ENCODE assay signal across 16 cellular contexts in genomic region chr17:48718162-48718780, GRCh38. TPM values are rescaled to one million over a fixed set of nuclear protein-coding genes. Genes with fewer than 3 reads are reported as not detected.
DNase-seq lines count a peak whose midpoint lies in the region; ATAC-seq and TF ChIP-seq lines count a peak whose summit lies in the region.
"Had no signal": no experiment of that assay in that cellular context is flagged by ENCODE, and none has a peak within 500 bp of the region (broad histone marks: within the 10 kb centered on the region; RNA-seq: fewer than 3 reads in every experiment).

No MANE protein-coding gene starts in this region.

- no peaks in the 10 kb centered on the region for H3K9me3 Mint-ChIP-seq in activated T-cell treated with anti-CD3 and anti-CD28 coated beads, Interleukin-2, amount 50 U/mL, for 24 hours
- H3K9me3 Mint-ChIP-seq in stimulated activated naive B cell treated with anti-CD40 and anti-IgM and Interleukin-4, amounts not matched to agents 10 μg/mL and 1 μg/mL and 100 μg/mL, for 72 hours: peaks cover 0 to 6% of the 10 kb centered on the region in 2 donors
- peaks cover 0 to 24% (median 15%) of the 10 kb centered on the region in 7 donors for H3K9me3 Mint-ChIP-seq in CD14-positive monocyte
- H3K9me3 Mint-ChIP-seq: central memory CD8-positive, alpha-beta T cell had no signal

- H3K27ac Mint-ChIP-seq in activated T-cell treated with anti-CD3 and anti-CD28 coated beads, Interleukin-2, amount 50 U/mL, for 24 hours: peak overlapping the region; percentile 80
- H3K27ac Mint-ChIP-seq in T-helper 17 cell (peak overlapping the region; percentile 66), CD14-positive monocyte (no peak overlapping the region)
- peak overlapping the region; percentile 92 for H3K27ac Mint-ChIP-seq in stimulated activated naive B cell treated with anti-CD40 and anti-IgM and Interleukin-4, amounts not matched to agents 10 μg/mL and 1 μg/mL and 100 μg/mL, for 72 hours

- intact Hi-C loops in CD14-positive monocyte (cut with micrococcal nuclease): no loop called here

- H3K27me3 Mint-ChIP-seq in activated T-cell treated with anti-CD3 and anti-CD28 coated beads, Interleukin-2, amount 50 U/mL, for 24 hours: peaks cover 93% of the 10 kb centered on the region
- H3K27me3 Mint-ChIP-seq in T-helper 17 cell: peaks cover 72% of the 10 kb centered on the region
- peaks cover 61 to 70% of the 10 kb centered on the region in 2 donors for H3K27me3 Mint-ChIP-seq in stimulated activated naive B cell treated with anti-CD40 and anti-IgM and Interleukin-4, amounts not matched to agents 10 μg/mL and 1 μg/mL and 100 μg/mL, for 72 hours
- peaks cover 85 to 97% (median 95%) of the 10 kb centered on the region in 3 donors for H3K27me3 Mint-ChIP-seq in CD14-positive monocyte (ENCODE audit: low read depth in 3 of 3)

- H3K4me3 Mint-ChIP-seq in activated T-cell treated with anti-CD3 and anti-CD28 coated beads, Interleukin-2, amount 50 U/mL, for 24 hours: peak overlapping the region; percentile 47
- H3K4me3 Mint-ChIP-seq in T-helper 17 cell (peak overlapping the region; percentile 7), CD14-positive monocyte (peak overlapping the region in 1 of 2 donors; percentile 81)
- peak overlapping the region; percentile 57 to 63 for H3K4me3 Mint-ChIP-seq in stimulated activated naive B cell treated with anti-CD40 and anti-IgM and Interleukin-4, amounts not matched to agents 10 μg/mL and 1 μg/mL and 100 μg/mL, for 72 hours

- DNase-seq in activated T-cell treated with anti-CD3 and anti-CD28 coated beads, Interleukin-2, amount 50 U/mL, for 24 hours: peak; percentile 36
- DNase-seq in activated T-cell treated with anti-CD3 and anti-CD28 coated beads, Interleukin-2, amount 50 U/mL, for 1 hour: no peak
- no peak for DNase-seq in T-helper 17 cell
- no peak for DNase-seq in stimulated activated naive B cell treated with anti-CD40 and anti-IgM and Interleukin-4, amounts not matched to agents 10 μg/mL and 1 μg/mL and 100 μg/mL, for 72 hours
- DNase-seq in CD14-positive monocyte (ENCODE audit: low spot score): no peak
- no peak for DNase-seq in HuH-7 (ENCODE audit: low spot score)
- no peak for DNase-seq in pons (ENCODE audit: low spot score)
- DNase-seq: DMS79, esophagus squamous epithelium, NCI-H1417 treated with DMSO at 0.1 percent for 48 hours, NCI-H526 had no signal

- ATAC-seq in T-helper 17 cell: no peak
- no peak for ATAC-seq in stimulated activated naive B cell treated with anti-CD40 and anti-IgM and Interleukin-4, amounts not matched to agents 10 μg/mL and 1 μg/mL and 100 μg/mL, for 72 hours (replicated peaks)
- ATAC-seq: HepG2 had no signal

- peaks cover 22% of the 10 kb centered on the region for H3K4me1 Mint-ChIP-seq in activated T-cell treated with anti-CD3 and anti-CD28 coated beads, Interleukin-2, amount 50 U/mL, for 24 hours (ENCODE audit: low read depth)
- H3K4me1 Mint-ChIP-seq in T-helper 17 cell: peaks cover 9% of the 10 kb centered on the region
- peaks cover 17 to 28% of the 10 kb centered on the region in 2 donors for H3K4me1 Mint-ChIP-seq in stimulated activated naive B cell treated with anti-CD40 and anti-IgM and Interleukin-4, amounts not matched to agents 10 μg/mL and 1 μg/mL and 100 μg/mL, for 72 hours
- peaks cover 18% of the 10 kb centered on the region for H3K4me1 Mint-ChIP-seq in CD14-positive monocyte

- H3K4me3 ChIP-seq in iPS-18c (ENCODE audit: insufficient read depth, low read depth, low read length): peak overlapping the region; percentile 31; the same call in 1 of the 2 replicates

- no peaks in the 10 kb centered on the region for H3K36me3 Mint-ChIP-seq in activated T-cell treated with anti-CD3 and anti-CD28 coated beads, Interleukin-2, amount 50 U/mL, for 24 hours (ENCODE audit: low read depth)
- H3K36me3 Mint-ChIP-seq in T-helper 17 cell (ENCODE audit: low read depth): no peaks in the 10 kb centered on the region
- peaks cover 0 to 8% of the 10 kb centered on the region in 2 donors for H3K36me3 Mint-ChIP-seq in stimulated activated naive B cell treated with anti-CD40 and anti-IgM and Interleukin-4, amounts not matched to agents 10 μg/mL and 1 μg/mL and 100 μg/mL, for 72 hours
- peaks cover 0 to 8% of the 10 kb centered on the region in 2 donors for H3K36me3 Mint-ChIP-seq in CD14-positive monocyte

- no peaks in the 10 kb centered on the region for H3K9me3 ChIP-seq in T-helper 17 cell (ENCODE audit: control insufficient read depth, low read length, poor library complexity, severe bottlenecking)
- H3K9me3 ChIP-seq in iPS-18c (ENCODE audit: control insufficient read depth, insufficient read depth, low read length): peaks cover 2% of the 10 kb centered on the region
- H3K9me3 ChIP-seq: esophagus squamous epithelium had no signal

- TF ChIP-seq CTCF in CD14-positive monocyte (IDR thresholded peaks at IDR 0.05): no peak

RNA-seq across cellular contexts. Expression of gene PRAC1, which starts 4.0 kb away (rescaled TPM):
- total RNA-seq in T-helper 17 cell: not detected
- polyA plus RNA-seq in CD14-positive monocyte: not detected
- total RNA-seq: esophagus squamous epithelium, H4, HepG2, ureter had no signal
- polyA plus RNA-seq: HepG2 had no signal

RNA-seq across cellular contexts. Expression of gene PRAC2, which starts 4.7 kb away (rescaled TPM):
- not detected for total RNA-seq in T-helper 17 cell
- not detected for polyA plus RNA-seq in CD14-positive monocyte
- total RNA-seq: esophagus squamous epithelium, H4, HepG2, ureter had no signal
- polyA plus RNA-seq: HepG2 had no signal

RNA-seq across cellular contexts. Expression of gene HOXB13, which starts 10.3 kb away (rescaled TPM):
- not detected for total RNA-seq in T-helper 17 cell
- not detected for polyA plus RNA-seq in CD14-positive monocyte
- total RNA-seq: esophagus squamous epithelium, HepG2, ureter had no signal
- polyA plus RNA-seq: HepG2 had no signal

Comparison
In these comparisons a context has a peak if more than half of its experiments do, and no peak if none do; other contexts are left out.
1. H3K27ac Mint-ChIP-seq: peak in activated T-cell treated with anti-CD3 and anti-CD28 coated beads, Interleukin-2, amount 50 U/mL, for 24 hours (single experiment), T-helper 17 cell (single experiment) and stimulated activated naive B cell treated with anti-CD40 and anti-IgM and Interleukin-4, amounts not matched to agents 10 μg/mL and 1 μg/mL and 100 μg/mL, for 72 hours (single experiment); none in CD14-positive monocyte (0 of 7).